In the genomic region with DNA sequence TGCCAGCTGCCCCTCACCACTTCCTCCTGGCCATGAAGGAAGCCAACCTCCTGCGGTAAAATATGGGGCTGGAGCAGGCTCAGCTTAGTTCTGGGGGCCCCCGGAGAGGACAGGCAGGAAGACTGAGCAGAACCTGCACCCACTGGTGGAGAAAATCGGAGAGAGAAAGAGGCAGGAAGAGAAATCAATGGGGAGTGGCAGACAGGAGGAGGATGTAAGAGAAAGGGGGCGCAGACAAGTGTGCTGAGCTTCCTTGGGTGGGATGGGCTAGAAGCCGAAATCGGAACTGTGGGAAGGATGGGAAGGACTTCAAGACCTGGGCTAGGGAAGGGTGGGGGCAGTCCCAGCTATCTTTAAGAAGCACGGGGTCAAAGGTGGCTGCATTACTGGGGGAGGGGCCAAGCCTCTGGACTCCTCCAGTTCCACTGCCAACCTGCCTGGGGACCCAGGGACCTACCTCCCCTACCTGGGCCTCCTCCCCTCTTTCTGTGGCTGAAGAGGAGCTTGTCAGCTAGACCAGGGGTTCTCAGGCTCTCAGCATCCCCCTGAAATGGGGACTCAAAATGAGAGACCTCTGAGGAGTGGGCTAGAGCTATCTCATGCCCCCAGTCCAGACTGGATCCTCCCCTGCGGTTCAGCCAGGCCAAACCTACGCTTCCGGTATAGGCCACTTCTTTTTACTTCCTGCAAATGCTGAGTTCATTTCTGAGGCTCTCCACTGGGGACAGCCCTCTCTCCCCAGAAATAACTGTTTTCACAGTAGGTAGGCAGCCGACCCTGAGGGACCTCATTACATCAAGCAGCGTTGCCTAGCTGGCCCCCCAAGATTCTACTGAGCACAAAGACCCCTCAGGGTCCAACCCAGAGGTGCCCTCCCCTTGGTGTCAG, we compare ENCODE assay signal across 8 cellular contexts. TPM values are rescaled to one million over a fixed set of nuclear protein-coding genes. Genes with fewer than 3 reads are reported as not detected.
A peak's percentile ranks its signal among the peaks of the same experiment; 100 is the strongest.
DNase-seq lines count a peak whose midpoint lies in the region; ATAC-seq and TF ChIP-seq lines count a peak whose summit lies in the region.

No MANE protein-coding gene starts in this region.

- intact Hi-C loops in activated CD4-positive, alpha-beta T cell treated with anti-CD3 and anti-CD28 coated beads, Interleukin-2, amount 10 ng/mL, durations not matched to agents 24 days and 14 days (cut with micrococcal nuclease): no loop called here
- intact Hi-C loops in right lobe of liver (cut with DNase I): no loop called here

- H3K27me3 ChIP-seq in OCI-LY3 (ENCODE audit: low read depth, low read length) (no peaks in the 10 kb centered on the region), right lobe of liver (no peaks in the 10 kb centered on the region)

- no peaks in the 10 kb centered on the region for H3K36me3 Mint-ChIP-seq in activated CD4-positive, alpha-beta T cell treated with anti-CD3 and anti-CD28 coated beads, Interleukin-2, amount 10 ng/mL, durations not matched to agents 24 days and 14 days (ENCODE audit: low read depth)

- TF ChIP-seq CTCF in OCI-LY3 (IDR thresholded peaks at IDR 0.05; ENCODE audit: low read depth, low read length): no peak
- TF ChIP-seq CTCF in right lobe of liver (IDR thresholded peaks at IDR 0.05): no peak

- peak; percentile 68 for DNase-seq in activated CD4-positive, alpha-beta T cell treated with anti-CD3 and anti-CD28 coated beads, Interleukin-2, amount 10 ng/mL, durations not matched to agents 24 days and 14 days
- DNase-seq in activated CD4-positive, alpha-beta T cell treated with anti-CD3 and anti-CD28 coated beads for 1 hour: no peak
- DNase-seq in right lobe of liver: no peak
- DNase-seq in ureter (ENCODE audit: low spot score): no peak
- DNase-seq in kidney tubule cell (ENCODE audit: low spot score): no peak
- no peak for DNase-seq in NCI-H526 (lab: John Stamatoyannopoulos, UW)

- no peak overlapping the region for H3K9ac ChIP-seq in OCI-LY3 (ENCODE audit: low read length)

- peaks cover 7% of the 10 kb centered on the region; the same call in 1 of the 2 replicates for H3K4me1 ChIP-seq in OCI-LY3 (ENCODE audit: low read length)
- H3K4me1 ChIP-seq in right lobe of liver: no peaks in the 10 kb centered on the region

- H3K9me3 Mint-ChIP-seq in activated CD4-positive, alpha-beta T cell treated with anti-CD3 and anti-CD28 coated beads, Interleukin-2, amount 10 ng/mL, durations not matched to agents 24 days and 14 days: no peaks in the 10 kb centered on the region

- H3K36me3 ChIP-seq in OCI-LY3 (replicated peaks; ENCODE audit: low read depth, low read length): no peaks in the 10 kb centered on the region
- H3K36me3 ChIP-seq in right lobe of liver: no peaks in the 10 kb centered on the region

- peaks cover 9% of the 10 kb centered on the region for H3K4me1 Mint-ChIP-seq in activated CD4-positive, alpha-beta T cell treated with anti-CD3 and anti-CD28 coated beads, Interleukin-2, amount 10 ng/mL, durations not matched to agents 24 days and 14 days

- H2AFZ ChIP-seq in OCI-LY3 (ENCODE audit: low read depth, low read length): peak overlapping the region; percentile 83; the same call in 1 of the 2 replicates

- H3K4me2 ChIP-seq in OCI-LY3 (ENCODE audit: low read length): no peak overlapping the region

- no peak for TF ChIP-seq POLR2A in right lobe of liver (IDR thresholded peaks at IDR 0.05)

- peak overlapping the region; percentile 18 for H3K27ac Mint-ChIP-seq in activated CD4-positive, alpha-beta T cell treated with anti-CD3 and anti-CD28 coated beads, Interleukin-2, amount 10 ng/mL, durations not matched to agents 24 days and 14 days

- H3K4me3 ChIP-seq in OCI-LY3 (ENCODE audit: low read length): no peak overlapping the region
- no peak overlapping the region for H3K4me3 ChIP-seq in right lobe of liver

- 67% methylated on average over 10 of the region's 12 CpGs for WGBS in right lobe of liver (ENCODE audit: insufficient coverage, low coverage, low lambda C conversion rate, missing lambda C conversion rate)

- ATAC-seq in HG02759 (IDR thresholded peaks at IDR 0.05; ENCODE audit: unreplicated experiment): peak; percentile 91
- ATAC-seq in right lobe of liver: peak; percentile 42 to 65 (median 48)

- H3K4me3 Mint-ChIP-seq in activated CD4-positive, alpha-beta T cell treated with anti-CD3 and anti-CD28 coated beads, Interleukin-2, amount 10 ng/mL, durations not matched to agents 24 days and 14 days: no peak overlapping the region

- H3K79me2 ChIP-seq in OCI-LY3 (ENCODE audit: low read length): no peaks in the 10 kb centered on the region

- peaks cover 2% of the 10 kb centered on the region for H3K27me3 Mint-ChIP-seq in activated CD4-positive, alpha-beta T cell treated with anti-CD3 and anti-CD28 coated beads, Interleukin-2, amount 10 ng/mL, durations not matched to agents 24 days and 14 days

- H3K27ac ChIP-seq in OCI-LY3 (ENCODE audit: low read length) (no peak overlapping the region), right lobe of liver (peak overlapping the region in 2 of 3 donors; percentile 22 to 51)

- H3K9me3 ChIP-seq in OCI-LY3 (ENCODE audit: insufficient read depth, low read length) (no peaks in the 10 kb centered on the region), right lobe of liver (no peaks in the 10 kb centered on the region)

- H4K20me1 ChIP-seq in OCI-LY3 (ENCODE audit: insufficient read depth, low read length): no peaks in the 10 kb centered on the region

RNA-seq across cellular contexts. Expression of gene B3GNT7, which starts 33.6 kb away (rescaled TPM):
- not detected in 2 replicates for total RNA-seq in activated CD4-positive, alpha-beta T cell treated with anti-CD3 and anti-CD28 coated beads, Interleukin-2, amount 10 ng/mL, durations not matched to agents 24 days and 14 days
- total RNA-seq in right lobe of liver (1 to 10 TPM in 3 of 6 experiments, under 1 TPM in 3; 0.73 to 5.3 (median 0.96) TPM), ureter (2.2 TPM)
